In genomic region chr3:126078866-126079265, GRCh38 we compare ENCODE assay signal across 29 cellular contexts.
"Had no signal": no experiment of that assay in that cellular context is flagged by ENCODE, and none has a peak within 500 bp of the region (broad histone marks: within the 10 kb centered on the region; RNA-seq: fewer than 3 reads in every experiment).

No MANE protein-coding gene starts in this region.

- ATAC-seq: left colon; left lung; lower lobe of right lung; naive thymus-derived CD4-positive, alpha-beta T cell; pancreas; right cardiac atrium; sciatic nerve had no signal

- H3K27ac ChIP-seq: left lung, lower lobe of right lung, pancreas, prostate gland, skin epidermis, suprapubic skin, tibial nerve, upper lobe of left lung, vagina had no signal

- DNase-seq: hippocampal formation; kidney; left colon; left lung; lower lobe of right lung; mammary epithelial cell; mesendoderm; naive thymus-derived CD4-positive, alpha-beta T cell; nucleus accumbens; pancreas; posterior cingulate gyrus; retina; right cardiac atrium; stimulated activated CD4-positive, alpha-beta T cell treated with anti-CD3 and anti-CD28 coated beads, Interleukin-12 subunit alpha, Interleukin-12 subunit beta, amount 100 ng/mL, for 4 hours; stimulated activated CD4-positive, alpha-beta T cell treated with anti-CD3 and anti-CD28 coated beads, Interleukin-15, amount 100 ng/mL, for 24 hours; stimulated activated CD4-positive, alpha-beta T cell treated with anti-CD3 and anti-CD28 coated beads, Interleukin-2, amount 100 ng/mL, for 24 hours; stimulated activated CD4-positive, alpha-beta T cell treated with anti-CD3 and anti-CD28 coated beads, Interleukin-4, amount 100 ng/mL, for 1 hour; stimulated activated naive CD4-positive, alpha-beta T cell; upper lobe of left lung had no signal

- H3K27me3 Mint-ChIP-seq: naive thymus-derived CD4-positive, alpha-beta T cell; stimulated activated naive CD8-positive, alpha-beta T cell treated with anti-CD3 and anti-CD28 coated beads, Interleukin-15, Interleukin-2, amounts not matched to agents 100 ng/mL and 50 ng/mL, for 24 hours had no signal

- H3K4me3 ChIP-seq: left lung, lower lobe of right lung, pancreas, prostate gland, skin epidermis, suprapubic skin, tibial nerve, upper lobe of left lung, vagina had no signal

- H3K4me3 Mint-ChIP-seq: mesothelial cell of epicardium; naive thymus-derived CD4-positive, alpha-beta T cell; neural crest cell; stimulated activated naive CD8-positive, alpha-beta T cell treated with anti-CD3 and anti-CD28 coated beads, Interleukin-15, Interleukin-2, amounts not matched to agents 100 ng/mL and 50 ng/mL, for 24 hours had no signal

- H3K36me3 ChIP-seq: left lung, lower lobe of right lung, pancreas, prostate gland, upper lobe of left lung, vagina had no signal

- H3K9me3 Mint-ChIP-seq: stimulated activated naive CD8-positive, alpha-beta T cell treated with anti-CD3 and anti-CD28 coated beads, Interleukin-15, Interleukin-2, amounts not matched to agents 100 ng/mL and 50 ng/mL, for 24 hours had no signal

- H3K27me3 ChIP-seq: left lung, pancreas, suprapubic skin, tibial nerve, upper lobe of left lung, vagina had no signal

- H3K27ac Mint-ChIP-seq: mesothelial cell of epicardium; nephron; stimulated activated naive CD8-positive, alpha-beta T cell treated with anti-CD3 and anti-CD28 coated beads, Interleukin-15, Interleukin-2, amounts not matched to agents 100 ng/mL and 50 ng/mL, for 24 hours had no signal

- H3K9me3 ChIP-seq: lower lobe of right lung, pancreas, prostate gland, upper lobe of left lung had no signal

- H3K4me1 ChIP-seq: pancreas, prostate gland had no signal
